In genomic region chr11:78331711-78332110, GRCh38 we compare ENCODE assay signal across 12 cellular contexts.
DNase-seq lines count a peak whose midpoint lies in the region; TF ChIP-seq lines count a peak whose summit lies in the region.
"Had no signal": no experiment of that assay in that cellular context is flagged by ENCODE, and none has a peak within 500 bp of the region (broad histone marks: within the 10 kb centered on the region; RNA-seq: fewer than 3 reads in every experiment).

No MANE protein-coding gene starts in this region.

- H3K27ac ChIP-seq in KOPT-K1 (ENCODE audit: low read depth, low read length, poor library complexity, severe bottlenecking) (peak overlapping the region; percentile 87), cingulate gyrus (ENCODE audit: low read depth, low read length) (peak overlapping the region; percentile 92)
- H3K27ac ChIP-seq: adrenal gland had no signal

- H3K27me3 Mint-ChIP-seq in CD14-positive monocyte (ENCODE audit: low read depth in 3 of 3) (no peaks in the 10 kb centered on the region), neural crest cell (ENCODE audit: low read depth) (no peaks in the 10 kb centered on the region)
- H3K27me3 Mint-ChIP-seq: IgD-negative memory B cell had no signal

- TF ChIP-seq CTCF in CD14-positive monocyte (IDR thresholded peaks at IDR 0.05) (no peak), neural crest cell (conservative IDR thresholded peaks at IDR 0.05) (no peak)

- H3K36me3 ChIP-seq in KOPT-K1 (ENCODE audit: insufficient read depth, low read length): no peaks in the 10 kb centered on the region
- H3K36me3 ChIP-seq: adrenal gland had no signal

- intact Hi-C loops in CD14-positive monocyte (cut with micrococcal nuclease): no loop called here

- DNase-seq in CD14-positive monocyte (ENCODE audit: low spot score): no peak
- peak; percentile 37 for DNase-seq in neural crest cell (ENCODE audit: low read depth, low spot score)
- DNase-seq in NCI-H748 (lab: John Stamatoyannopoulos, UW; ENCODE audit: unreplicated experiment): no peak
- no peak for DNase-seq in 8988T
- DNase-seq in NOMO-1 (lab: John Stamatoyannopoulos, UW; ENCODE audit: unreplicated experiment in 2 of 2): no peak
- DNase-seq in GDM1 (lab: John Stamatoyannopoulos, UW): no peak
- DNase-seq: adrenal gland, NCI-H1105 treated with DMSO at 0.1 percent for 48 hours had no signal

- peaks cover 7% of the 10 kb centered on the region for H3K9me3 ChIP-seq in KOPT-K1 (ENCODE audit: insufficient read depth, low read length, poor library complexity, severe bottlenecking)
- H3K9me3 ChIP-seq: adrenal gland had no signal

- H3K4me3 Mint-ChIP-seq in CD14-positive monocyte: no peak overlapping the region
- peak overlapping the region; percentile 58 for H3K4me3 Mint-ChIP-seq in neural crest cell
- H3K4me3 Mint-ChIP-seq: IgD-negative memory B cell, WTC11 had no signal

- H3K36me3 Mint-ChIP-seq in CD14-positive monocyte (peaks cover 5 to 19% of the 10 kb centered on the region in 2 donors), neural crest cell (ENCODE audit: low read depth) (peaks cover 9% of the 10 kb centered on the region)

- H3K9me3 Mint-ChIP-seq in CD14-positive monocyte (peaks cover 0 to 6% (median 0%) of the 10 kb centered on the region in 7 donors), neural crest cell (peaks cover 8% of the 10 kb centered on the region)
- H3K9me3 Mint-ChIP-seq: IgD-negative memory B cell had no signal

- H3K4me1 Mint-ChIP-seq in CD14-positive monocyte: peaks cover 41% of the 10 kb centered on the region
- peaks cover 30% of the 10 kb centered on the region for H3K4me1 Mint-ChIP-seq in neural crest cell
- H3K4me1 Mint-ChIP-seq: WTC11 had no signal

- H3K27ac Mint-ChIP-seq in CD14-positive monocyte (peak overlapping the region in 5 of 7 donors; percentile 22 to 69 (median 61)), neural crest cell (ENCODE audit: unreplicated experiment) (peak overlapping the region; percentile 85)
- H3K27ac Mint-ChIP-seq: IgD-negative memory B cell, WTC11 had no signal
